ENCODE assay signal across 22 cellular contexts in genomic region chr18:8970843-8971242, GRCh38.
DNase-seq lines count a peak whose midpoint lies in the region; ATAC-seq and TF ChIP-seq lines count a peak whose summit lies in the region.
"Had no signal": no experiment of that assay in that cellular context is flagged by ENCODE, and none has a peak within 500 bp of the region (broad histone marks: within the 10 kb centered on the region; RNA-seq: fewer than 3 reads in every experiment).

No MANE protein-coding gene starts in this region.

- H3K4me3 Mint-ChIP-seq in Caco-2 (ENCODE audit: unreplicated experiment) (no peak overlapping the region), type B pancreatic cell (no peak overlapping the region)
- H3K4me3 Mint-ChIP-seq: IgD-negative memory B cell had no signal

- ATAC-seq in IMR-90 (ENCODE audit: low read depth): no peak
- ATAC-seq: A549 had no signal

- H2BK5ac ChIP-seq in IMR-90 (ENCODE audit: low read depth, low read length, poor library complexity, severe bottlenecking) (no peak overlapping the region), mesendoderm (ENCODE audit: low read length) (no peak overlapping the region)

- peak overlapping the region; percentile 15 for H2AK5ac ChIP-seq in IMR-90 (ENCODE audit: low read depth, low read length)
- peak overlapping the region; percentile 38 for H2AK5ac ChIP-seq in mesendoderm (ENCODE audit: low read length)

- in situ Hi-C loops in IMR-90 (cut with MboI; ENCODE audit: low sequenced_read_pairs): no loop called here
- in situ Hi-C loops in transverse colon (cut with MboI; ENCODE audit: low pct_ligation_motif_present in 1 of 4, low pct_unique_long_range_greater_than_20kb in 1 of 4, low sequenced_read_pairs in 3 of 4): no loop called here

- no TSS peak for BruUV-seq in Caco-2 (replicated peaks; lab: Mats Ljungman, UMichigan)
- BruUV-seq in IMR-90 (replicated peaks; lab: Mats Ljungman, UMichigan): no TSS peak

- peaks cover 5% of the 10 kb centered on the region for H3K36me3 Mint-ChIP-seq in Caco-2 (ENCODE audit: insufficient read depth, unreplicated experiment)
- H3K36me3 Mint-ChIP-seq in type B pancreatic cell: no peaks in the 10 kb centered on the region

- H3K27me3 Mint-ChIP-seq in Caco-2 (ENCODE audit: insufficient read depth, unreplicated experiment): no peaks in the 10 kb centered on the region
- no peaks in the 10 kb centered on the region for H3K27me3 Mint-ChIP-seq in type B pancreatic cell
- H3K27me3 Mint-ChIP-seq: IgD-negative memory B cell had no signal

- no peak for TF ChIP-seq CTCF in Caco-2 (IDR thresholded peaks at IDR 0.05; ENCODE audit: insufficient read depth in 1 of 2, low read depth in 1 of 2, low read length in 1 of 2, severe bottlenecking in 1 of 2, unreplicated experiment in 1 of 2)
- no peak for TF ChIP-seq CTCF in IMR-90 (conservative IDR thresholded peaks at IDR 0.05; ENCODE audit: low read depth, low read length)
- no peak for TF ChIP-seq CTCF in transverse colon (IDR thresholded peaks at IDR 0.05)
- no peak for TF ChIP-seq CTCF in type B pancreatic cell (conservative IDR thresholded peaks at IDR 0.05)

- H3K79me2 ChIP-seq in mesendoderm (ENCODE audit: control insufficient read depth, insufficient read depth, low read length): no peaks in the 10 kb centered on the region

- H4K91ac ChIP-seq in IMR-90 (ENCODE audit: insufficient read depth, low read depth, low read length): peak overlapping the region; percentile 56

- TF ChIP-seq RAD21 in IMR-90 (IDR thresholded peaks at IDR 0.05; ENCODE audit: low read length): no peak

- H3K27ac Mint-ChIP-seq in Caco-2 (ENCODE audit: unreplicated experiment): peak overlapping the region; percentile 29
- no peak overlapping the region for H3K27ac Mint-ChIP-seq in type B pancreatic cell

- 100% methylated on average over 1 of the region's 6 CpGs; no CpG with 5 or more reads in 1 of the 2 experiments for WGBS in IMR-90 (ENCODE audit: extremely low coverage in 2 of 2, insufficient read length in 1 of 2), 2 experiments
- WGBS in mesendoderm (ENCODE audit: extremely low coverage, insufficient coverage, low lambda C conversion rate): no CpG with 5 or more reads among the region's 6 CpGs
- 89% methylated on average over 6 of the region's 6 CpGs; no CpG with 5 or more reads in 1 of the 2 donors for WGBS in transverse colon (ENCODE audit: low coverage in 1 of 2), 2 donors

- POLR2A ChIA-PET in Caco-2 (lab: Charles Lee) (no interaction called here), IMR-90 (lab: Charles Lee; ENCODE audit: unreplicated experiment) (no interaction called here)

- peaks cover 10% of the 10 kb centered on the region; the same call in 1 of the 2 replicates for H3K4me1 ChIP-seq in Caco-2
- peaks cover 5% of the 10 kb centered on the region for H3K4me1 ChIP-seq in IMR-90 (ENCODE audit: control insufficient read depth, insufficient read depth, low read length)
- no peaks in the 10 kb centered on the region for H3K4me1 ChIP-seq in mesendoderm (ENCODE audit: control insufficient read depth, low read depth, low read length)
- no peaks in the 10 kb centered on the region for H3K4me1 ChIP-seq in transverse colon
- H3K4me1 ChIP-seq: A549, BE2C had no signal

- H3K9me3 ChIP-seq in Caco-2 (peaks cover 5% of the 10 kb centered on the region; the same call in 1 of the 2 replicates), IMR-90 (ENCODE audit: control insufficient read depth, insufficient read depth, low read length) (peaks cover 2% of the 10 kb centered on the region; the same call in 1 of the 2 replicates), transverse colon (no peaks in the 10 kb centered on the region)
- H3K9me3 ChIP-seq: BE2C, SK-N-SH had no signal

- H3K9ac ChIP-seq in IMR-90 (ENCODE audit: low read depth, low read length) (no peak overlapping the region), mesendoderm (ENCODE audit: low read length) (no peak overlapping the region)
- H3K9ac ChIP-seq: SK-N-SH had no signal

- 0 out of 2 replicates have a peak, but pooled peaks cover 2% of the 10 kb centered on the region for H3K9me1 ChIP-seq in IMR-90 (ENCODE audit: insufficient read depth, low read length)

- H3K18ac ChIP-seq in IMR-90 (ENCODE audit: low read depth, low read length) (peak overlapping the region; percentile 29; the same call in 1 of the 2 replicates), mesendoderm (ENCODE audit: low read length) (no peak overlapping the region)

- no peaks in the 10 kb centered on the region for H3K27me3 ChIP-seq in Caco-2 (replicated peaks; ENCODE audit: control insufficient read depth, insufficient read depth, low read length)
- H3K27me3 ChIP-seq in IMR-90 (ENCODE audit: control insufficient read depth, insufficient read depth, low read length): no peaks in the 10 kb centered on the region
- H3K27me3 ChIP-seq in mesendoderm (ENCODE audit: insufficient read depth, low read length, poor library complexity): no peaks in the 10 kb centered on the region
- H3K27me3 ChIP-seq in transverse colon: no peaks in the 10 kb centered on the region
- H3K27me3 ChIP-seq: BE2C had no signal

- H3K4ac ChIP-seq in IMR-90 (ENCODE audit: low read depth, low read length) (peak overlapping the region; percentile 66), mesendoderm (ENCODE audit: low read depth, low read length) (no peak overlapping the region)

- no peaks in the 10 kb centered on the region for H3K36me3 ChIP-seq in Caco-2 (ENCODE audit: control insufficient read depth, insufficient read depth, low read length)
- H3K36me3 ChIP-seq in IMR-90 (ENCODE audit: control insufficient read depth, insufficient read depth, low read length): no peaks in the 10 kb centered on the region
- H3K36me3 ChIP-seq in mesendoderm (ENCODE audit: control insufficient read depth, insufficient read depth, low read length): no peaks in the 10 kb centered on the region
- no peaks in the 10 kb centered on the region for H3K36me3 ChIP-seq in transverse colon
- H3K36me3 ChIP-seq: BE2C had no signal

- H3K23ac ChIP-seq in IMR-90 (ENCODE audit: low read depth, low read length) (no peak overlapping the region), mesendoderm (ENCODE audit: low read length) (no peak overlapping the region)

- peak overlapping the region; percentile 29 to 56; a peak in 3 of 4 replicates for H4K8ac ChIP-seq in IMR-90 (ENCODE audit: low read depth in 2 of 2, low read length in 2 of 2)
- H4K8ac ChIP-seq in mesendoderm (ENCODE audit: low read depth, low read length): no peak overlapping the region

- H2BK120ac ChIP-seq in IMR-90 (ENCODE audit: low read depth, low read length): peak overlapping the region; percentile 69; the same call in 1 of the 2 replicates
- no peak overlapping the region for H2BK120ac ChIP-seq in mesendoderm (ENCODE audit: low read depth, low read length)

- H3K27ac ChIP-seq in IMR-90 (ENCODE audit: insufficient read depth, low read length) (no peak overlapping the region), mesendoderm (ENCODE audit: low read depth, low read length) (no peak overlapping the region), transverse colon (peak overlapping the region; percentile 45 to 74 (median 59))

- H3K4me2 ChIP-seq in IMR-90 (ENCODE audit: low read depth, low read length) (no peak overlapping the region), mesendoderm (ENCODE audit: low read length) (no peak overlapping the region)
- H3K4me2 ChIP-seq: A549, SK-N-SH had no signal

- H4K5ac ChIP-seq in IMR-90 (ENCODE audit: low read depth, low read length) (peak overlapping the region; percentile 67; the same call in 1 of the 2 replicates), mesendoderm (ENCODE audit: low read length) (no peak overlapping the region)

- H2BK20ac ChIP-seq in IMR-90 (ENCODE audit: low read depth, low read length): peak overlapping the region; percentile 54; the same call in 1 of the 2 replicates

- DNase-seq in Caco-2: no peak
- DNase-seq in IMR-90: no peak
- no peak for DNase-seq in mesendoderm
- no peak for DNase-seq in transverse colon
- no peak for DNase-seq in Ammon's horn (ENCODE audit: low spot score)
- DNase-seq in NCI-H2107 treated with DMSO at 0.1 percent for 48 hours (lab: John Stamatoyannopoulos, UW; ENCODE audit: unreplicated experiment): no peak
- no peak for DNase-seq in type B pancreatic cell (ENCODE audit: extremely low spot score, unreplicated experiment)
- DNase-seq: BE2C, DMS153, DND-41, NCI-H1048, NCI-H1417 treated with DMSO at 0.1 percent for 48 hours, NCI-H1694 treated with DMSO at 0.1 percent for 48 hours, NCI-H2081, NCI-H2171, NCI-H226, NCI-H510A, NCI-H69, SK-N-SH, SW 1271 had no signal

- H3K4me3 ChIP-seq in Caco-2 (ENCODE audit: low read depth, low read length) (no peak overlapping the region), IMR-90 (ENCODE audit: insufficient read depth, low read depth, low read length) (no peak overlapping the region), mesendoderm (ENCODE audit: low read length) (no peak overlapping the region), transverse colon (no peak overlapping the region)
- H3K4me3 ChIP-seq: A549 had no signal

- CTCF ChIA-PET in Caco-2 (lab: Charles Lee) (interaction anchor here (1.2 kb wide), 1 partner anchor 13 kb away, joined by 4 read pairs; no protein-coding TSS in a partner anchor), IMR-90 (lab: Yijun Ruan, JAX) (interaction anchor here (0.8 kb wide), 1 partner anchor 317 kb away, joined by 3 read pairs; no protein-coding TSS in a partner anchor)

- no peaks in the 10 kb centered on the region for H4K20me1 ChIP-seq in IMR-90 (ENCODE audit: insufficient read depth, low read length)

- H2BK15ac ChIP-seq in IMR-90 (ENCODE audit: low read depth, low read length) (peak overlapping the region; percentile 84; the same call in 2 of the 3 replicates), mesendoderm (replicated peaks; ENCODE audit: low read depth) (no peak overlapping the region)

- H3K14ac ChIP-seq in IMR-90 (replicated peaks; ENCODE audit: low read depth, low read length): 0 out of 2 replicates have a peak overlapping the region, but pooled peaks have one; percentile 60

- H2AK9ac ChIP-seq in IMR-90 (replicated peaks; ENCODE audit: low read depth, low read length, poor library complexity): no peak overlapping the region

- no peak overlapping the region for H3K56ac ChIP-seq in IMR-90 (ENCODE audit: extremely low read depth, insufficient read depth, low read length)
- H3K56ac ChIP-seq in mesendoderm (ENCODE audit: low read length): no peak overlapping the region

- no peak for TF ChIP-seq EP300 in transverse colon (IDR thresholded peaks at IDR 0.05; ENCODE audit: low read depth)

- intact Hi-C loops in Caco-2 (cut with micrococcal nuclease; ENCODE audit: unreplicated experiment) (no loop called here), IMR-90 (cut with micrococcal nuclease) (no loop called here), transverse colon (cut with DNase I; ENCODE audit: low total_unique reads) (no loop called here)

- H3K4me1 Mint-ChIP-seq in Caco-2 (ENCODE audit: low read depth, unreplicated experiment): peaks cover 6% of the 10 kb centered on the region
- H3K4me1 Mint-ChIP-seq in type B pancreatic cell (ENCODE audit: unreplicated experiment): no peaks in the 10 kb centered on the region

- peaks cover 10% of the 10 kb centered on the region for H3K9me3 Mint-ChIP-seq in Caco-2 (ENCODE audit: unreplicated experiment)
- H3K9me3 Mint-ChIP-seq in type B pancreatic cell: peaks cover 9% of the 10 kb centered on the region

- TF ChIP-seq POLR2A in IMR-90 (IDR thresholded peaks at IDR 0.05; ENCODE audit: low read depth, low read length): no peak
- TF ChIP-seq POLR2A in transverse colon (IDR thresholded peaks at IDR 0.05): no peak

- peak overlapping the region; percentile 5 for H2AFZ ChIP-seq in IMR-90 (replicated peaks; ENCODE audit: low read length, poor library complexity)

- no peaks in the 10 kb centered on the region for H3K79me1 ChIP-seq in IMR-90 (ENCODE audit: low read depth in 1 of 2, low read length in 2 of 2)
- H3K79me1 ChIP-seq in mesendoderm (ENCODE audit: low read length): no peaks in the 10 kb centered on the region

- dilution Hi-C loops in IMR-90 (cut with HindIII; ENCODE audit: low sequenced_read_pairs, unreplicated experiment): no loop called here

Comparison
In these comparisons a context has a peak if more than half of its experiments do, and no peak if none do; other contexts are left out.
1. H3K27ac ChIP-seq: peak in transverse colon (4 of 4); none in IMR-90 (single experiment) and mesendoderm (single experiment).